In genomic region chr11:48313590-48313989, GRCh38 we compare ENCODE assay signal across 7 cellular contexts. TPM values are rescaled to one million over a fixed set of nuclear protein-coding genes. Genes with fewer than 3 reads are reported as not detected.
"Had no signal": no experiment of that assay in that cellular context is flagged by ENCODE, and none has a peak within 500 bp of the region (broad histone marks: within the 10 kb centered on the region; RNA-seq: fewer than 3 reads in every experiment).

No MANE protein-coding gene starts in this region.

RNA-seq across cellular contexts. Expression of gene OR4S1, which starts 7.6 kb away (rescaled TPM):
- total RNA-seq: GM23248, GM23338, H1, H4, H7, H9, HFFc6 had no signal
- polyA plus RNA-seq: GM23248, GM23338, H1 had no signal

RNA-seq across cellular contexts. Expression of gene OR4C3, which starts 11.1 kb away (rescaled TPM):
- total RNA-seq: GM23248, GM23338, H1, H4, H7, H9, HFFc6 had no signal
- polyA plus RNA-seq: GM23248, GM23338, H1 had no signal

RNA-seq across cellular contexts. Expression of gene OR4X1, which starts 49.9 kb away (rescaled TPM):
- total RNA-seq: GM23248, GM23338, H1, H4, H7, H9, HFFc6 had no signal
- polyA plus RNA-seq: GM23248, GM23338, H1 had no signal

RNA-seq across cellular contexts. Expression of gene OR4C5, which starts 52.7 kb away (rescaled TPM):
- total RNA-seq: GM23248, GM23338, H1, H4, H7, H9, HFFc6 had no signal
- polyA plus RNA-seq: GM23248, GM23338, H1 had no signal
